1 cellular context compared by ENCODE assay signal in genomic region chr1:174118726-174119125, GRCh38.
TF ChIP-seq lines count a peak whose summit lies in the region.

No MANE protein-coding gene starts in this region.

TF ChIP-seq in GM23338, 12 proteins besides CTCF, POLR2A, EP300 and RAD21 (continued from another document):
- TF ChIP-seq ZNF462 (CRISPR knock-in tag; IDR thresholded peaks at IDR 0.05) (no peak), CREB1 (CRISPR knock-in tag; IDR thresholded peaks at IDR 0.05; ENCODE audit: low read depth) (no peak)
